In the genomic region with DNA sequence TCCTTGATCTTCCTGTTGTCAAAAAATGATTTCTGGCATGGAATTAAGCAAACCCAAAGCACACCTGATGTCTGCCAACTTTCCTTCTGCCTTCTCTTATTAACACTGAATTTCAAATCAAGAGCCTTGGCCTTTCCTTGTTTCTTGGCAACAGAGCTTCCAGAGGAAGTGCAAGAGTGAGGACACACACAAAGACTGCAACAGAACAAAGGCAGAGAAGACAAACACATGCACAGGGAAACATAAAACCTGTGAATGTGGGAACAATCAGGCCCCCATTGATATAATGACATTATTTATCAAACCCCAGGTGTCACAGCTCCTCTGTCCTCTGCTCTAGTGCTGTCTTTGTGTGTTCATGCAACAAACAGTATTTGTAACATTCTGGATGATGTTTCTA, we compare ENCODE assay signal across 22 cellular contexts.
A peak's percentile ranks its signal among the peaks of the same experiment; 100 is the strongest.
DNase-seq lines count a peak whose midpoint lies in the region; TF ChIP-seq lines count a peak whose summit lies in the region.
"Had no signal": no experiment of that assay in that cellular context is flagged by ENCODE, and none has a peak within 500 bp of the region (broad histone marks: within the 10 kb centered on the region; RNA-seq: fewer than 3 reads in every experiment).

No MANE protein-coding gene starts in this region.

- no peaks in the 10 kb centered on the region for H3K36me3 ChIP-seq in ACC112 (ENCODE audit: insufficient read depth, low read length)
- H3K36me3 ChIP-seq in endodermal cell (ENCODE audit: control insufficient read depth, insufficient read depth, low read length), result peaks cover 77% of the 10 kb centered on the region
- H3K36me3 ChIP-seq in H7 (replicated peaks; ENCODE audit: control insufficient read depth, insufficient read depth, low read length), result no peaks in the 10 kb centered on the region

- H3K79me2 ChIP-seq in ACC112 (ENCODE audit: control insufficient read depth, insufficient read depth, low read length, unreplicated experiment), result no peaks in the 10 kb centered on the region

- no peak overlapping the region for H2AFZ ChIP-seq in ACC112 (ENCODE audit: low read length, unreplicated experiment)

- H3K36me3 Mint-ChIP-seq in endodermal cell (ENCODE audit: low read depth), result peaks cover 84% of the 10 kb centered on the region

- H3K27me3 Mint-ChIP-seq in endodermal cell (ENCODE audit: insufficient read depth), result no peaks in the 10 kb centered on the region

- H3K27ac ChIP-seq in ACC112 (ENCODE audit: low read depth, low read length), result peak overlapping the region; percentile 2; the same call in 1 of the 2 replicates
- no peak overlapping the region for H3K27ac ChIP-seq in endodermal cell (ENCODE audit: low read depth, low read length)
- H3K27ac ChIP-seq: A549; BLaER1 treated with 17β-estradiol and CSF1 and Interleukin-3, amounts not matched to agents 10 nM and 100 nM; dorsolateral prefrontal cortex; HL-60; spleen had no signal

- no peaks in the 10 kb centered on the region for H3K27me3 ChIP-seq in ACC112 (ENCODE audit: insufficient read depth, low read length)
- H3K27me3 ChIP-seq in endodermal cell (ENCODE audit: control insufficient read depth, insufficient read depth, low read length, poor library complexity, severe bottlenecking), result no peaks in the 10 kb centered on the region
- H3K27me3 ChIP-seq in H7 (ENCODE audit: control insufficient read depth, insufficient read depth, low read length), result no peaks in the 10 kb centered on the region
- H3K27me3 ChIP-seq: BLaER1 treated with 17β-estradiol and CSF1 and Interleukin-3, amounts not matched to agents 10 nM and 100 nM; dorsolateral prefrontal cortex; spleen had no signal

- H3K9ac ChIP-seq in endodermal cell (ENCODE audit: extremely low read depth, low read length, poor library complexity, severe bottlenecking), result no peak overlapping the region
- H3K9ac ChIP-seq: BLaER1 treated with 17β-estradiol and CSF1 and Interleukin-3, amounts not matched to agents 10 nM and 100 nM had no signal

- H3K9me3 Mint-ChIP-seq in endodermal cell, result peaks cover 7% of the 10 kb centered on the region

- peaks cover 23% of the 10 kb centered on the region for H3K4me1 Mint-ChIP-seq in endodermal cell
- H3K4me1 Mint-ChIP-seq: activated CD4-positive, alpha-beta T cell treated with anti-CD3 and anti-CD28 coated beads, Interleukin-2, amount 10 ng/mL, durations not matched to agents 24 days and 14 days; nephron progenitor cell had no signal

- DNase-seq in NCI-H1105 treated with DMSO at 0.1 percent for 48 hours (lab: John Stamatoyannopoulos, UW) (peak; percentile 58), NCI-H345 treated with DMSO at 0.1 percent for 48 hours (lab: John Stamatoyannopoulos, UW; ENCODE audit: unreplicated experiment) (peak; percentile 76), endodermal cell (peak; percentile 33), amygdala (lab: John Stamatoyannopoulos, UW) (no peak), foreskin melanocyte (no peak), H7 (no peak), NOMO-1 (lab: John Stamatoyannopoulos, UW; ENCODE audit: unreplicated experiment in 2 of 2) (no peak)
- DNase-seq: activated CD4-positive, alpha-beta T cell treated with anti-CD3 and anti-CD28 coated beads, Interleukin-2, amount 10 ng/mL, durations not matched to agents 24 days and 14 days; activated CD8-positive, alpha-beta memory T cell treated with anti-CD3 and anti-CD28 coated beads, Interleukin-2, amount 50 U/mL, for 4 hours; activated effector memory CD4-positive, alpha-beta T cell treated with Interleukin-2 at 50 U/mL for 16 hours; activated naive CD8-positive, alpha-beta T cell treated with anti-CD3 and anti-CD28 coated beads, Interleukin-2, amount 50 U/mL, for 24 hours; DMS 273 treated with DMSO at 0.1 percent for 48 hours; dorsolateral prefrontal cortex; left colon; midbrain; nephron progenitor cell; retina; spleen had no signal

- TF ChIP-seq CTCF in endodermal cell (conservative IDR thresholded peaks at IDR 0.05), result no peak

- peaks cover 51% of the 10 kb centered on the region for H3K9me3 ChIP-seq in endodermal cell (ENCODE audit: control insufficient read depth, low read length)

- H3K4me3 ChIP-seq in ACC112 (ENCODE audit: low read depth, low read length) (no peak overlapping the region), endodermal cell (ENCODE audit: low read length) (no peak overlapping the region), H7 (ENCODE audit: insufficient read depth, low read depth, low read length) (no peak overlapping the region)
- H3K4me3 ChIP-seq: A549; BLaER1 treated with 17β-estradiol and CSF1 and Interleukin-3, amounts not matched to agents 10 nM and 100 nM; dorsolateral prefrontal cortex; spleen had no signal

- H3K4me1 ChIP-seq in ACC112 (ENCODE audit: control insufficient read depth, insufficient read depth, low read length, unreplicated experiment), result peaks cover 31% of the 10 kb centered on the region
- no peaks in the 10 kb centered on the region for H3K4me1 ChIP-seq in endodermal cell (ENCODE audit: control insufficient read depth, insufficient read depth, low read length)

- H3K4me3 Mint-ChIP-seq in endodermal cell, result no peak overlapping the region
- H3K4me3 Mint-ChIP-seq: activated CD4-positive, alpha-beta T cell treated with anti-CD3 and anti-CD28 coated beads, Interleukin-2, amount 10 ng/mL, durations not matched to agents 24 days and 14 days; activated naive CD8-positive, alpha-beta T cell treated with anti-CD3 and anti-CD28 coated beads, Interleukin-2, amount 50 U/mL, for 24 hours; nephron progenitor cell had no signal

- peak overlapping the region; percentile 48 for H3K27ac Mint-ChIP-seq in endodermal cell
- H3K27ac Mint-ChIP-seq: activated CD4-positive, alpha-beta T cell treated with anti-CD3 and anti-CD28 coated beads, Interleukin-2, amount 10 ng/mL, durations not matched to agents 24 days and 14 days; activated naive CD8-positive, alpha-beta T cell treated with anti-CD3 and anti-CD28 coated beads, Interleukin-2, amount 50 U/mL, for 24 hours; nephron progenitor cell had no signal

Comparison
In these comparisons a context has a peak if more than half of its experiments do, and no peak if none do; other contexts are left out.
1. DNase-seq: peak in NCI-H1105 treated with DMSO at 0.1 percent for 48 hours (single experiment), NCI-H345 treated with DMSO at 0.1 percent for 48 hours (single experiment) and endodermal cell (single experiment); none in amygdala (0 of 56), foreskin melanocyte (single experiment), H7 (single experiment) and NOMO-1 (0 of 2).